ENCODE assay signal across 18 cellular contexts in genomic region chr3:181075098-181075497, GRCh38.
A peak's percentile ranks its signal among the peaks of the same experiment; 100 is the strongest.
DNase-seq lines count a peak whose midpoint lies in the region; ATAC-seq and TF ChIP-seq lines count a peak whose summit lies in the region.
"Had no signal": no experiment of that assay in that cellular context is flagged by ENCODE, and none has a peak within 500 bp of the region (broad histone marks: within the 10 kb centered on the region; RNA-seq: fewer than 3 reads in every experiment).

No MANE protein-coding gene starts in this region.

- H3K4me3 Mint-ChIP-seq in H9 (no peak overlapping the region), neural progenitor cell (no peak overlapping the region)

- TF ChIP-seq CTCF in H9 (conservative IDR thresholded peaks at IDR 0.05) (no peak), neural progenitor cell (IDR thresholded peaks at IDR 0.05) (no peak)

- peaks cover 0 to 18% (median 0%) of the 10 kb centered on the region in 3 experiments; a peak in 4 of 7 replicates for H3K36me3 Mint-ChIP-seq in H9 (ENCODE audit: insufficient read depth in 1 of 3, low read depth in 3 of 3)
- peaks cover 3% of the 10 kb centered on the region for H3K36me3 Mint-ChIP-seq in neural progenitor cell

- peak overlapping the region; percentile 65 for H2AFZ ChIP-seq in H9 (ENCODE audit: low read length)
- H2AFZ ChIP-seq in neural progenitor cell (replicated peaks), result peak overlapping the region; percentile 89

- H4K91ac ChIP-seq in H9 (ENCODE audit: insufficient read length, low read depth, low read length), result peak overlapping the region; percentile 8

- H4K20me1 ChIP-seq in H9 (ENCODE audit: control insufficient read depth, insufficient read depth, insufficient read length) (no peaks in the 10 kb centered on the region), neural progenitor cell (ENCODE audit: low read depth) (no peaks in the 10 kb centered on the region)

- H3K23ac ChIP-seq in H9 (ENCODE audit: insufficient read length, low read depth, low read length), result no peak overlapping the region

- no peak overlapping the region for H3K18ac ChIP-seq in H9 (ENCODE audit: insufficient read length, low read depth, low read length)

- H3K27ac ChIP-seq in H9 (ENCODE audit: insufficient read length, low read depth, low read length), result no peak overlapping the region
- no peak overlapping the region for H3K27ac ChIP-seq in neural progenitor cell
- no peak overlapping the region for H3K27ac ChIP-seq in substantia nigra (ENCODE audit: low read depth, low read length, poor library complexity, severe bottlenecking)
- H3K27ac ChIP-seq: C4-2B had no signal

- no peak overlapping the region for H3K4me3 ChIP-seq in NT2/D1 (ENCODE audit: insufficient read length, low read depth)
- no peak overlapping the region for H3K4me3 ChIP-seq in neural progenitor cell
- H3K4me3 ChIP-seq: HAP-1, K562 had no signal

- H3K14ac ChIP-seq in H9 (ENCODE audit: insufficient read depth, low read length), result no peak overlapping the region

- no peaks in the 10 kb centered on the region for H3K23me2 ChIP-seq in H9 (ENCODE audit: insufficient read length, low read depth, low read length, poor library complexity, severe bottlenecking)

- DNase-seq in H9 (peak; percentile 51), NT2/D1 (ENCODE audit: low read depth, low spot score) (peak; percentile 55), foreskin melanocyte (peak; percentile 3), neural progenitor cell (ENCODE audit: low spot score) (peak; percentile 58), NCI-H2107 treated with DMSO at 0.1 percent for 48 hours (lab: John Stamatoyannopoulos, UW; ENCODE audit: unreplicated experiment) (no peak), substantia nigra (lab: John Stamatoyannopoulos, UW) (no peak)
- DNase-seq: ACHN, DMS79 treated with DMSO at 0.1 percent for 48 hours, NCI-H1092 treated with DMSO at 0.1 percent for 48 hours, NCI-H1694 treated with DMSO at 0.1 percent for 48 hours, RPMI8226, SHP77 treated with DMSO at 0.1 percent for 48 hours, T-helper 1 cell had no signal

- peaks cover 1% of the 10 kb centered on the region; the same call in 1 of the 2 replicates for H3K27me3 Mint-ChIP-seq in H9 (ENCODE audit: low read depth)
- H3K27me3 Mint-ChIP-seq in neural progenitor cell (ENCODE audit: insufficient read depth, low read depth), result peaks cover 8% of the 10 kb centered on the region

- H2AK5ac ChIP-seq in H9 (ENCODE audit: insufficient read length, low read length), result no peak overlapping the region

- no peak overlapping the region for H2BK5ac ChIP-seq in H9 (ENCODE audit: insufficient read length, low read length)

- no peaks in the 10 kb centered on the region for H3K79me1 ChIP-seq in H9 (ENCODE audit: insufficient read depth, low read depth, low read length, poor library complexity, severe bottlenecking)

- no peak overlapping the region for H2BK20ac ChIP-seq in H9 (ENCODE audit: low read depth, low read length, poor library complexity, severe bottlenecking)

- H2BK15ac ChIP-seq in H9 (ENCODE audit: low read depth, low read length), result no peak overlapping the region

- no peak overlapping the region for H4K8ac ChIP-seq in H9 (replicated peaks; ENCODE audit: insufficient read length, low read depth, low read length)

- H4K5ac ChIP-seq in H9 (ENCODE audit: insufficient read length, low read depth, low read length), result no peak overlapping the region

- no peak overlapping the region for H3K56ac ChIP-seq in H9 (ENCODE audit: insufficient read length, low read depth, low read length)

- WGBS in H9 (ENCODE audit: extremely low coverage, insufficient read length, low lambda C conversion rate), result no CpG with 5 or more reads among the region's 1 CpG

- H3K79me2 ChIP-seq in H9 (ENCODE audit: insufficient read depth, low read length) (no peaks in the 10 kb centered on the region), neural progenitor cell (ENCODE audit: low read depth) (no peaks in the 10 kb centered on the region)

- H3K27ac Mint-ChIP-seq in H9 (peak overlapping the region in 1 of 3 experiments; percentile 16; a peak in 1 of 7 replicates), neural progenitor cell (no peak overlapping the region)

- peaks cover 5% of the 10 kb centered on the region for H3F3A ChIP-seq in neural progenitor cell (ENCODE audit: low read depth)

- no peak overlapping the region for H2BK120ac ChIP-seq in H9 (ENCODE audit: low read depth, low read length, poor library complexity, severe bottlenecking)

- H3K4ac ChIP-seq in H9 (ENCODE audit: low read depth, low read length), result no peak overlapping the region

- no peak overlapping the region for H3T11ph ChIP-seq in H9 (ENCODE audit: low read length)

- H3K9me3 ChIP-seq in H9 (ENCODE audit: control insufficient read depth, low read depth, low read length) (no peaks in the 10 kb centered on the region), NT2/D1 (ENCODE audit: insufficient read depth, low read length) (no peaks in the 10 kb centered on the region), neural progenitor cell (ENCODE audit: low read depth) (no peaks in the 10 kb centered on the region)
- H3K9me3 ChIP-seq: HAP-1 had no signal

- H3K4me2 ChIP-seq in H9 (ENCODE audit: insufficient read depth, insufficient read length, low read length) (no peak overlapping the region), neural progenitor cell (peak overlapping the region; percentile 27)

- no peak for ATAC-seq in GM21515 (IDR thresholded peaks at IDR 0.05; ENCODE audit: unreplicated experiment)
- ATAC-seq in HG02884 (IDR thresholded peaks at IDR 0.05; ENCODE audit: unreplicated experiment), result no peak
- ATAC-seq: K562 had no signal

- H3K4me1 ChIP-seq in H9 (ENCODE audit: insufficient read depth, low read length) (no peaks in the 10 kb centered on the region; the same call in 1 of the 2 replicates), NT2/D1 (ENCODE audit: insufficient read depth, insufficient read length) (peaks cover 5% of the 10 kb centered on the region), neural progenitor cell (peaks cover 28% of the 10 kb centered on the region)
- H3K4me1 ChIP-seq: HAP-1 had no signal

- H2BK12ac ChIP-seq in H9 (ENCODE audit: insufficient read length, low read depth, low read length), result no peak overlapping the region

- no peak overlapping the region for H3K9ac ChIP-seq in H9 (ENCODE audit: extremely low read depth, insufficient read length, low read length)
- H3K9ac ChIP-seq in NT2/D1 (ENCODE audit: insufficient read length, low read depth), result no peak overlapping the region
- no peak overlapping the region for H3K9ac ChIP-seq in neural progenitor cell

- H3K27me3 ChIP-seq in H9 (ENCODE audit: insufficient read depth, low read length) (no peaks in the 10 kb centered on the region), NT2/D1 (ENCODE audit: insufficient read depth, insufficient read length) (no peaks in the 10 kb centered on the region), neural progenitor cell (no peaks in the 10 kb centered on the region)

- H3K9me3 Mint-ChIP-seq in H9 (peaks cover 10 to 16% of the 10 kb centered on the region in 2 experiments; a peak in 4 of 5 replicates), neural progenitor cell (peaks cover 33% of the 10 kb centered on the region)

- no peaks in the 10 kb centered on the region for H3K36me3 ChIP-seq in NT2/D1 (ENCODE audit: insufficient read depth, insufficient read length, low read length)
- H3K36me3 ChIP-seq in neural progenitor cell, result no peaks in the 10 kb centered on the region
- H3K36me3 ChIP-seq: HAP-1 had no signal

- H3K4me1 Mint-ChIP-seq in H9, result peaks cover 14 to 19% of the 10 kb centered on the region in 2 experiments
- H3K4me1 Mint-ChIP-seq in neural progenitor cell, result peaks cover 9% of the 10 kb centered on the region

Comparison
In these comparisons a context has a peak if more than half of its experiments do, and no peak if none do; other contexts are left out.
1. DNase-seq: peak in H9 (single experiment), NT2/D1 (single experiment), foreskin melanocyte (single experiment) and neural progenitor cell (single experiment); none in NCI-H2107 treated with DMSO at 0.1 percent for 48 hours (single experiment) and substantia nigra (0 of 49).